8 cellular contexts compared by ENCODE assay signal in the genomic region with DNA sequence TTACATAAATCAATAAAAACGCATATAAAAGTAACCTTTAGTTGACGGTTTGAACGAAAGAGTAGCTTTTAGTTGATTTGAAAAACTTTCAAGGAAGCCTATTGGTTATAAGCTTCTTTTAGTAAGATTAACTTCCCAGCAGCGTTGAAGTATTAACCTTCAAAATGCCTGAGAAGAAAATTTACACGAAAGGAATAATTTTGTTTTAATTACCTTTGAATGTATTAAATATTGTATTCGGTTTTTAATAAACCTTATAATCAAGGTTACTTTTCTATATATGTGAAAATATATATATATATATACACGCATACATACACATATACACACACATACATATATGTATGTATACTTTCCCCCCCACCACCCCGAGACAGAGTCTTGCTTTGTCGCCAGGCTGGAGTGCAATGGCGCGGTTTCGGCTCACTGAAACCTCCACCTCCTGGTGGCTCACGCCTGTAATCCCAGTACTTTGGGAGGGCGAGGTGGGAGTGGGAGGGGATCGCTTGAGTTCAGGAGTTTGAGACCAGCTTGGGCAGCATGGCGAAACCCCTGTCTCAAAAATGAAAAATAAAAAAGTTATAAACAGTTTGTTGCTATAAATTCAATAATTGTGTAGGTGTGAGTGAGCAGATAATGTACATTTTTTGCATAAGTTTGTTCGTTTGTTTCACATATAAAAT. TPM values are rescaled to one million over a fixed set of nuclear protein-coding genes. Genes with fewer than 3 reads are reported as not detected.
DNase-seq lines count a peak whose midpoint lies in the region; ATAC-seq and TF ChIP-seq lines count a peak whose summit lies in the region.

No MANE protein-coding gene starts in this region.

- H2AFZ ChIP-seq in Loucy (ENCODE audit: low read length) = peak overlapping the region; percentile 95; the same call in 1 of the 2 replicates
- peak overlapping the region; percentile 74 for H2AFZ ChIP-seq in parathyroid adenoma

- ATAC-seq in GM21723 (IDR thresholded peaks at IDR 0.05; ENCODE audit: unreplicated experiment) (peak; percentile 56), RWPE2 (ENCODE audit: low read depth) (peak; percentile 82), upper lobe of right lung (peak; percentile 85)

- H3K27me3 ChIP-seq in Loucy (ENCODE audit: insufficient read depth, low read length, poor library complexity, severe bottlenecking) (no peaks in the 10 kb centered on the region), RWPE2 (ENCODE audit: insufficient read depth, poor library complexity, severe bottlenecking) (no peaks in the 10 kb centered on the region), parathyroid adenoma (ENCODE audit: control insufficient read depth, insufficient read depth, low read length) (no peaks in the 10 kb centered on the region), upper lobe of right lung (no peaks in the 10 kb centered on the region)

- peak; percentile 81 for DNase-seq in COLO668 (lab: John Stamatoyannopoulos, UW; ENCODE audit: unreplicated experiment)
- DNase-seq in RWPE2 (ENCODE audit: low spot score) = peak; percentile 71
- DNase-seq in activated effector memory CD4-positive, alpha-beta T cell treated with anti-CD3 and anti-CD28 coated beads, Interleukin-2, amount 50 U/mL, for 16 hours = peak; percentile 88
- DNase-seq in head of caudate nucleus = peak in 26 of 42 donors; percentile 7 to 54 (median 24)
- peak; percentile 83 for DNase-seq in upper lobe of right lung

- H3K36me3 ChIP-seq in Loucy (ENCODE audit: insufficient read depth, low read length) (no peaks in the 10 kb centered on the region), RWPE2 (ENCODE audit: low read depth) (no peaks in the 10 kb centered on the region), parathyroid adenoma (ENCODE audit: control insufficient read depth, insufficient read depth, low read length) (no peaks in the 10 kb centered on the region), upper lobe of right lung (no peaks in the 10 kb centered on the region)

- H3K4me3 ChIP-seq in Loucy (ENCODE audit: low read length, poor library complexity, severe bottlenecking) (peak overlapping the region; percentile 75), RWPE2 (ENCODE audit: severe bottlenecking) (peak overlapping the region; percentile 76), parathyroid adenoma (ENCODE audit: low read depth, low read length) (peak overlapping the region; percentile 89), upper lobe of right lung (peak overlapping the region; percentile 79)

- H3K9me3 ChIP-seq in Loucy (ENCODE audit: insufficient read depth, low read depth, low read length) = no peaks in the 10 kb centered on the region
- no peaks in the 10 kb centered on the region for H3K9me3 ChIP-seq in RWPE2 (ENCODE audit: severe bottlenecking)
- no peaks in the 10 kb centered on the region for H3K9me3 ChIP-seq in parathyroid adenoma (ENCODE audit: control insufficient read depth, low read length)
- no peaks in the 10 kb centered on the region for H3K9me3 ChIP-seq in upper lobe of right lung

- H3K4me2 ChIP-seq in Loucy (ENCODE audit: low read depth, low read length, poor library complexity, severe bottlenecking) (peak overlapping the region; percentile 74), parathyroid adenoma (ENCODE audit: low read length) (peak overlapping the region; percentile 85)

- H3F3A ChIP-seq in Loucy (ENCODE audit: low read depth) = no peaks in the 10 kb centered on the region

- peak overlapping the region; percentile 73 for H3K9ac ChIP-seq in Loucy (ENCODE audit: low read depth, low read length, poor library complexity, severe bottlenecking)
- H3K9ac ChIP-seq in parathyroid adenoma = no peak overlapping the region

- H3K79me2 ChIP-seq in Loucy (ENCODE audit: insufficient read depth, low read length) (no peaks in the 10 kb centered on the region), parathyroid adenoma (no peaks in the 10 kb centered on the region)

- no peaks in the 10 kb centered on the region for H4K20me1 ChIP-seq in Loucy (ENCODE audit: insufficient read depth, low read length, poor library complexity, severe bottlenecking)

- TF ChIP-seq CTCF in Loucy (conservative IDR thresholded peaks at IDR 0.05; ENCODE audit: low read length) (peak; percentile 45), RWPE2 (IDR thresholded peaks at IDR 0.05; ENCODE audit: poor library complexity, severe bottlenecking) (peak; percentile 25), parathyroid adenoma (IDR thresholded peaks at IDR 0.05) (no peak), upper lobe of right lung (IDR thresholded peaks at IDR 0.05) (peak; percentile 50)

- intact Hi-C loops in head of caudate nucleus (cut with DNase I) = loop anchor here (10.0 kb wide), 1 partner anchor 57 kb away; a partner anchor contains a TSS
- intact Hi-C loops in upper lobe of right lung (cut with DNase I) = no loop called here

- H3K4me1 ChIP-seq in Loucy (ENCODE audit: insufficient read depth, low read length, poor library complexity, severe bottlenecking) (peaks cover 7% of the 10 kb centered on the region), RWPE2 (ENCODE audit: insufficient read depth, poor library complexity, severe bottlenecking) (peaks cover 7% of the 10 kb centered on the region), parathyroid adenoma (no peaks in the 10 kb centered on the region), upper lobe of right lung (no peaks in the 10 kb centered on the region)

- H3K9me2 ChIP-seq in Loucy (replicated peaks; ENCODE audit: low read depth, low read length) = no peaks in the 10 kb centered on the region

- peak overlapping the region; percentile 63 for H3K27ac ChIP-seq in RWPE2 (ENCODE audit: poor library complexity, severe bottlenecking)
- peak overlapping the region; percentile 70 for H3K27ac ChIP-seq in parathyroid adenoma
- H3K27ac ChIP-seq in upper lobe of right lung = peak overlapping the region; percentile 87

RNA-seq across cellular contexts. Expression of a gene that starts 57.6 kb away (rescaled TPM):
- 3.7 TPM for total RNA-seq in upper lobe of right lung

Comparison
In these comparisons a context has a peak if more than half of its experiments do, and no peak if none do; other contexts are left out.
1. Peak in every context shown above with its lines: DNase-seq, ATAC-seq, H3K4me3 ChIP-seq and H3K27ac ChIP-seq.
2. DNase-seq: peak in every context shown above with its lines; median percentile 88 in activated effector memory CD4-positive, alpha-beta T cell treated with anti-CD3 and anti-CD28 coated beads, Interleukin-2, amount 50 U/mL, for 16 hours; 83 in upper lobe of right lung; 81 in COLO668; 71 in RWPE2; 24 in head of caudate nucleus.